In the genomic region with DNA sequence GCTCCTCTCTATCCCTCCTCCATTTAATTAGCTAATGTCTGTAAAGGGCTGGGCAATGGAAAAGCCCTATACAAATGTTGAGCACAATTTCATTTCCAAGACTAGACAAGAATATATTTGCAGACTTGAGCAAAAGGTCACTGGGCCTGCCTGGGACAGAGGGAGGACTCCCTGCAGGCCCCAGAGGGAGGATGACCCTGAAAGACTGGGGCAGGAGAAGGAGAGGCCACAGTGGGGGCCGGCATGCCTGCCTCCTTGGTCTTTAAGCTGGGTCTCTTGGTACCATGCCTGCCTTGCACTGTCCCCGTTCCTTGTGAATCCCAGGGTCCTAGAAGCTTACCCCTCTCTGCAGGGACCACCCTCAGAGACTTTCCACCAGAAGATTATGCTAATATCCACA, we compare ENCODE assay signal across 17 cellular contexts.
"Had no signal": no experiment of that assay in that cellular context is flagged by ENCODE, and none has a peak within 500 bp of the region (broad histone marks: within the 10 kb centered on the region; RNA-seq: fewer than 3 reads in every experiment).

No MANE protein-coding gene starts in this region.

- H3K9me3 Mint-ChIP-seq: neural crest cell; stimulated activated naive B cell treated with anti-CD40 and anti-IgM and Interleukin-4, amounts not matched to agents 10 μg/mL and 1 μg/mL and 100 μg/mL, for 72 hours; stimulated activated naive CD8-positive, alpha-beta T cell treated with anti-CD3 and anti-CD28 coated beads, Interleukin-15, amount 100 ng/mL, for 72 hours had no signal

- H3K79me2 ChIP-seq: hepatocyte had no signal

- H3K4me2 ChIP-seq: hepatocyte had no signal

- H3K27ac ChIP-seq: colonic mucosa, hepatocyte, sigmoid colon, skin epidermis, testis, transverse colon had no signal

- H2AFZ ChIP-seq: hepatocyte had no signal

- H3K36me3 Mint-ChIP-seq: naive thymus-derived CD4-positive, alpha-beta T cell; stimulated activated naive B cell treated with anti-CD40 and anti-IgM and Interleukin-4, amounts not matched to agents 10 μg/mL and 1 μg/mL and 100 μg/mL, for 72 hours had no signal

- DNase-seq: colonic mucosa; foreskin melanocyte; head of caudate nucleus; left colon; left ventricle myocardium superior; mammary epithelial cell; naive thymus-derived CD4-positive, alpha-beta T cell; sigmoid colon; stimulated activated CD4-positive, alpha-beta T cell treated with anti-CD3 and anti-CD28 coated beads, Interleukin-2, amount 100 ng/mL, for 24 hours; stimulated activated CD4-positive, alpha-beta T cell treated with anti-CD3 and anti-CD28 coated beads, Interleukin-4, amount 100 ng/mL, for 4 hours; stimulated activated naive B cell treated with anti-CD40 and anti-IgM and Interleukin-4, amounts not matched to agents 10 μg/mL and 1 μg/mL and 100 μg/mL, for 72 hours; stimulated activated naive CD8-positive, alpha-beta T cell treated with anti-CD3 and anti-CD28 coated beads, Interleukin-15, amount 100 ng/mL, for 72 hours; testis; transverse colon had no signal

- H3K27ac Mint-ChIP-seq: naive thymus-derived CD4-positive, alpha-beta T cell; stimulated activated naive B cell treated with anti-CD40 and anti-IgM and Interleukin-4, amounts not matched to agents 10 μg/mL and 1 μg/mL and 100 μg/mL, for 72 hours; stimulated activated naive CD8-positive, alpha-beta T cell treated with anti-CD3 and anti-CD28 coated beads, Interleukin-15, amount 100 ng/mL, for 72 hours had no signal

- H3K4me3 ChIP-seq: colonic mucosa, hepatocyte, sigmoid colon, skin epidermis, testis, transverse colon had no signal

- H3K4me3 Mint-ChIP-seq: naive thymus-derived CD4-positive, alpha-beta T cell; neural crest cell; stimulated activated naive B cell treated with anti-CD40 and anti-IgM and Interleukin-4, amounts not matched to agents 10 μg/mL and 1 μg/mL and 100 μg/mL, for 72 hours; stimulated activated naive CD8-positive, alpha-beta T cell treated with anti-CD3 and anti-CD28 coated beads, Interleukin-15, amount 100 ng/mL, for 72 hours had no signal

- H3K4me1 Mint-ChIP-seq: stimulated activated naive CD8-positive, alpha-beta T cell treated with anti-CD3 and anti-CD28 coated beads, Interleukin-15, amount 100 ng/mL, for 72 hours had no signal

- H3K36me3 ChIP-seq: colonic mucosa, sigmoid colon, transverse colon had no signal

- H3K4me1 ChIP-seq: colonic mucosa, sigmoid colon, transverse colon had no signal

- ATAC-seq: left colon; left ventricle myocardium superior; naive thymus-derived CD4-positive, alpha-beta T cell; stimulated activated naive B cell treated with anti-CD40 and anti-IgM and Interleukin-4, amounts not matched to agents 10 μg/mL and 1 μg/mL and 100 μg/mL, for 72 hours; stimulated activated naive CD8-positive, alpha-beta T cell treated with anti-CD3 and anti-CD28 coated beads, Interleukin-15, amount 100 ng/mL, for 72 hours had no signal

- H3K27me3 ChIP-seq: colonic mucosa, hepatocyte, sigmoid colon, testis had no signal

- H3K9me3 ChIP-seq: colonic mucosa, sigmoid colon, testis, transverse colon had no signal
